In genomic region chr1:67053535-67053784, GRCh38 we compare ENCODE assay signal across 8 cellular contexts. TPM values are rescaled to one million over a fixed set of nuclear protein-coding genes. Genes with fewer than 3 reads are reported as not detected.
DNase-seq lines count a peak whose midpoint lies in the region; TF ChIP-seq lines count a peak whose summit lies in the region.

No MANE protein-coding gene starts in this region.

- H3K36me3 ChIP-seq in HAP-1 (replicated peaks) (peaks cover 18% of the 10 kb centered on the region), brain microvascular endothelial cell (replicated peaks) (no peaks in the 10 kb centered on the region), spleen (peaks cover 0 to 28% (median 6%) of the 10 kb centered on the region in 6 donors)

- H3K4me3 ChIP-seq in HAP-1: peak overlapping the region; percentile 67
- H3K4me3 ChIP-seq in NB4 (ENCODE audit: low read depth, low read length): peak overlapping the region; percentile 78
- peak overlapping the region; percentile 91 for H3K4me3 ChIP-seq in brain microvascular endothelial cell (ENCODE audit: low read depth, low read length)
- peak overlapping the region; percentile 59 to 93 (median 77) for H3K4me3 ChIP-seq in spleen

- H3K4me1 ChIP-seq in HAP-1 (peaks cover 7% of the 10 kb centered on the region; the same call in 1 of the 2 replicates), spleen (peaks cover 7 to 39% (median 25%) of the 10 kb centered on the region in 6 donors)

- H3K9me3 ChIP-seq in HAP-1: no peaks in the 10 kb centered on the region
- H3K9me3 ChIP-seq in spleen: no peaks in the 10 kb centered on the region

- in situ Hi-C loops in HAP-1 (cut with MboI; ENCODE audit: low sequenced_read_pairs): no loop called here
- in situ Hi-C loops in brain microvascular endothelial cell (cut with HindIII; ENCODE audit: low pct_ligation_motif_present, low sequenced_read_pairs): no loop called here
- in situ Hi-C loops in KBM-7 (cut with MboI; ENCODE audit: low pct_unique_long_range_greater_than_20kb, low sequenced_read_pairs): no loop called here

- H3K27me3 ChIP-seq in HAP-1 (ENCODE audit: low read depth) (no peaks in the 10 kb centered on the region), brain microvascular endothelial cell (replicated peaks) (no peaks in the 10 kb centered on the region), spleen (replicated peaks in 1 of 7) (no peaks in the 10 kb centered on the region)

- intact Hi-C loops in spleen (cut with DNase I; ENCODE audit: low total_unique reads): no loop called here

- TF ChIP-seq CTCF in NB4 (IDR thresholded peaks at IDR 0.05; ENCODE audit: low read depth, low read length) (no peak), brain microvascular endothelial cell (IDR thresholded peaks at IDR 0.05; ENCODE audit: low read depth, low read length, missing control alignments) (no peak), spleen (IDR thresholded peaks at IDR 0.05 in 8 of 11, conservative IDR thresholded peaks at IDR 0.05 in 3 of 11) (no peak)

- WGBS in spleen, 5 donors: 0 to 1% (median 0%) methylated on average over 1 to 34 of the region's 34 CpGs

- H3K27ac ChIP-seq in brain microvascular endothelial cell (peak overlapping the region; percentile 81), spleen (peak overlapping the region; percentile 86 to 98 (median 96))

- DNase-seq in DMS 273 (lab: John Stamatoyannopoulos, UW; ENCODE audit: unreplicated experiment): peak; percentile 80
- DNase-seq in DMS 273 treated with DMSO at 0.1 percent for 48 hours (lab: John Stamatoyannopoulos, UW): no peak
- peak in 1 of 2 experiments; percentile 63 for DNase-seq in HAP-1 (ENCODE audit: low spot score in 2 of 2)
- no peak for DNase-seq in NB4 (ENCODE audit: low read depth)
- peak; percentile 33 for DNase-seq in brain microvascular endothelial cell
- DNase-seq in iPS-NIHi11 (ENCODE audit: low spot score): peak; percentile 83
- DNase-seq in spleen: no peak
- DNase-seq in KBM-7: no peak

- TF ChIP-seq POLR2A in NB4 (IDR thresholded peaks at IDR 0.05; ENCODE audit: extremely low read depth, insufficient read length) (no peak), spleen (IDR thresholded peaks at IDR 0.05) (no peak)

RNA-seq across cellular contexts. Expression of gene SLC35D1, which starts 0.5 kb away (rescaled TPM):
- total RNA-seq in spleen: 10 to 100 TPM in 1 of 7 donors, 1 to 10 TPM in 6; 7.7 to 11.5 (median 8.1) TPM
- polyA plus RNA-seq in spleen: 1 to 10 TPM; 1.5 to 2.7 (median 2.3) TPM

Comparison
In these comparisons a context has a peak if more than half of its experiments do, and no peak if none do; other contexts are left out.
1. DNase-seq: peak in DMS 273 (single experiment), brain microvascular endothelial cell (single experiment) and iPS-NIHi11 (single experiment); none in DMS 273 treated with DMSO at 0.1 percent for 48 hours (single experiment), NB4 (single experiment), spleen (single experiment) and KBM-7 (single experiment).
2. Peak in every context shown above with its lines, with median percentiles within 50 percentile points of each other: H3K4me3 ChIP-seq.